ENCODE assay signal across 8 cellular contexts in the genomic region with DNA sequence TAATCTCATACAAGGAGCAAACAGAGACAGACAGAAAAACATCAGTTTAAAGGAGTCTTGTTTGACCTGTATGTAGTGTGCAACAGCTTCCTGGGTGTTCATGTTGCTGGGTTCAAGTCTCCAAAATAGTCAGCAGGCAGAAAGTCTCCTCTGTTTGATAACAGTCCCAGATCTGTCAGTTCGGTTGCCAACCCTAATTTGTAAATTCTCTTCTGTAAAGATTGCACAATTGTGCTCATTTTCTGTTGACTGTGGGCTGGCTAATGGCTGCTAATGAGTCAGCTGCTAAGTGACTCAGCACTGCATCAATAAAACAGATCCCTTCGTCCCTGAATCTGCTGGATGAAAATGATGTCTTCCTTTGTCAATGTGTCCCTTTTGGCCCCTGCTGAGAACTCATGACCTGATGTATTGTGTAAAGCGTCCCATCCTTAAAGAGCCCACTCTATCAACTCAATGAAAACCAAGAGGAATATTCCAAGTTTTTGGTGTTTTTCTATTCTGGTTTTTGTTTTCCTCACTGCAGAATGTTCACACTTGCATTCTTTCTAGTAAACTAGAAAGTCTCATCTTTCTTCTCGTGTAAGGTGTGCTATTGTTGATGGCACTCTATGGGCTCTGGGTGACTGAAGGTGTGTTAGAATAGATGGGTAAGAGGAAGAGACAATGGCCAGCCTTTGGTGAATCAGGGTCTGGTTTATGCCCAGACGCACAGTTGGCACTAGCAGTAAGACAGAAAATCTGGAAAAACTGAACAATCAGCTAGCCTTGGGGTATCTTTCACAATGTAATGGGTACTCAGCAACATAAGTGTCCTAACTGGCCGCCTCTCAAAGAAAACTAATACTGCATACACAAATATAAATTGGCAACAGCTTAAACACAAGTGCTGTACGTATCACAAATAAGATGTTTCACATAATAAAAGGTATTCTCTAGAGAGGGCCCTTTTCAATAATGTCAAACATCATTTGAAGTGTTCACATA.
DNase-seq lines count a peak whose midpoint lies in the region; ATAC-seq and TF ChIP-seq lines count a peak whose summit lies in the region.

No MANE protein-coding gene starts in this region.

- H4K20me1 ChIP-seq in smooth muscle cell (ENCODE audit: low read depth), result no peaks in the 10 kb centered on the region

- H3K4me1 Mint-ChIP-seq in T-helper 17 cell, result no peaks in the 10 kb centered on the region

- CTCF ChIA-PET in A673 (lab: Charles Lee), result no interaction called here

- H3K9ac ChIP-seq in smooth muscle cell (ENCODE audit: low read depth), result peak overlapping the region; percentile 4

- TF ChIP-seq CTCF in A673 (conservative IDR thresholded peaks at IDR 0.05; ENCODE audit: low read depth, low read length) (no peak), LNCaP clone FGC (IDR thresholded peaks at IDR 0.05; ENCODE audit: control insufficient read depth, extremely low read depth, insufficient read depth) (no peak), smooth muscle cell (IDR thresholded peaks at IDR 0.05; ENCODE audit: borderline replicate concordance, insufficient read depth, poor library complexity, severe bottlenecking) (no peak)

- H3K4me1 ChIP-seq in A673 (ENCODE audit: insufficient read depth, low read length, poor library complexity, severe bottlenecking) (peaks cover 13% of the 10 kb centered on the region), smooth muscle cell (ENCODE audit: low read depth) (no peaks in the 10 kb centered on the region)
- no peaks in the 10 kb centered on the region for H3K4me1 ChIP-seq in effector memory CD4-positive, alpha-beta T cell (ENCODE audit: control insufficient read depth, insufficient read depth, low read length, poor library complexity, severe bottlenecking)

- peak overlapping the region; percentile 59 for H3K4me2 ChIP-seq in smooth muscle cell

- POLR2A ChIA-PET in A673 (lab: Charles Lee; ENCODE audit: low non-redundant PET), result no interaction called here

- no peaks in the 10 kb centered on the region for H3K27me3 ChIP-seq in A673 (replicated peaks; ENCODE audit: insufficient read depth, low read depth, low read length, poor library complexity)
- H3K27me3 ChIP-seq in smooth muscle cell (ENCODE audit: low read depth), result no peaks in the 10 kb centered on the region
- H3K27me3 ChIP-seq in effector memory CD4-positive, alpha-beta T cell (replicated peaks; ENCODE audit: control insufficient read depth, insufficient read depth, low read length, poor library complexity, severe bottlenecking), result no peaks in the 10 kb centered on the region

- no peak overlapping the region for H3K4me3 Mint-ChIP-seq in T-helper 17 cell

- peaks cover 8% of the 10 kb centered on the region for H3K27me3 Mint-ChIP-seq in T-helper 17 cell

- peak overlapping the region; percentile 40 for H2AFZ ChIP-seq in smooth muscle cell (ENCODE audit: low read depth)

- H3K27ac Mint-ChIP-seq in T-helper 17 cell, result no peak overlapping the region

- BruUV-seq in A673 (replicated peaks; lab: Mats Ljungman, UMichigan), result no TSS peak

- H3K27ac ChIP-seq in A673 (ENCODE audit: low read depth, low read length, poor library complexity, severe bottlenecking) (no peak overlapping the region), smooth muscle cell (ENCODE audit: low read depth) (peak overlapping the region; percentile 73)
- H3K27ac ChIP-seq in effector memory CD4-positive, alpha-beta T cell (ENCODE audit: insufficient read depth, low read length, poor library complexity, severe bottlenecking), result no peak overlapping the region

- DNase-seq in A673 (ENCODE audit: low spot score) (peak; percentile 77), LNCaP clone FGC (ENCODE audit: low read depth) (peak; percentile 70), T1000 (lab: John Stamatoyannopoulos, UW) (peak; percentile 34), left ventricle myocardium superior (no peak), smooth muscle cell (lab: John Stamatoyannopoulos, UW; ENCODE audit: unreplicated experiment) (no peak), T-helper 17 cell (no peak)
- no peak for DNase-seq in effector memory CD4-positive, alpha-beta T cell

- intact Hi-C loops in A673 (cut with micrococcal nuclease; ENCODE audit: unreplicated experiment) (no loop called here), left ventricle myocardium superior (cut with micrococcal nuclease) (no loop called here)

- H3K9me3 ChIP-seq in A673 (ENCODE audit: low read depth, low read length, poor library complexity, severe bottlenecking) (no peaks in the 10 kb centered on the region), smooth muscle cell (replicated peaks; ENCODE audit: low read depth) (no peaks in the 10 kb centered on the region), T-helper 17 cell (ENCODE audit: control insufficient read depth, low read length, poor library complexity, severe bottlenecking) (no peaks in the 10 kb centered on the region)
- no peaks in the 10 kb centered on the region for H3K9me3 ChIP-seq in effector memory CD4-positive, alpha-beta T cell (ENCODE audit: control insufficient read depth, low read length)

- H3K36me3 ChIP-seq in A673 (ENCODE audit: insufficient read depth, low read length, poor library complexity, severe bottlenecking) (no peaks in the 10 kb centered on the region), smooth muscle cell (ENCODE audit: low read depth) (no peaks in the 10 kb centered on the region)
- no peaks in the 10 kb centered on the region for H3K36me3 ChIP-seq in effector memory CD4-positive, alpha-beta T cell (ENCODE audit: control insufficient read depth, insufficient read depth, low read length)

- ATAC-seq in left ventricle myocardium superior (peak; percentile 92), T-helper 17 cell (no peak), HG03469 (IDR thresholded peaks at IDR 0.05; ENCODE audit: unreplicated experiment) (no peak)

- WGBS in smooth muscle cell (ENCODE audit: low lambda C conversion rate), result 50% methylated on average over 7 of the region's 7 CpGs

- H3K4me3 ChIP-seq in A673 (ENCODE audit: low read depth, low read length, poor library complexity, severe bottlenecking) (no peak overlapping the region), LNCaP clone FGC (ENCODE audit: low read depth, low read length) (no peak overlapping the region), smooth muscle cell (no peak overlapping the region)
- H3K4me3 ChIP-seq in effector memory CD4-positive, alpha-beta T cell (ENCODE audit: insufficient read depth, low read depth, low read length, poor library complexity, severe bottlenecking), result no peak overlapping the region

- peaks cover 4% of the 10 kb centered on the region for H3F3A ChIP-seq in smooth muscle cell (ENCODE audit: low read depth)

- H3K36me3 Mint-ChIP-seq in T-helper 17 cell (ENCODE audit: low read depth), result no peaks in the 10 kb centered on the region

- no peaks in the 10 kb centered on the region for H3K79me2 ChIP-seq in smooth muscle cell (ENCODE audit: low read depth)

Comparison
In these comparisons a context has a peak if more than half of its experiments do, and no peak if none do; other contexts are left out.
1. DNase-seq: peak in A673 (single experiment), LNCaP clone FGC (single experiment) and T1000 (single experiment); none in left ventricle myocardium superior (single experiment), smooth muscle cell (single experiment), T-helper 17 cell (0 of 3) and effector memory CD4-positive, alpha-beta T cell (0 of 3).